28 cellular contexts compared by ENCODE assay signal in the genomic region with DNA sequence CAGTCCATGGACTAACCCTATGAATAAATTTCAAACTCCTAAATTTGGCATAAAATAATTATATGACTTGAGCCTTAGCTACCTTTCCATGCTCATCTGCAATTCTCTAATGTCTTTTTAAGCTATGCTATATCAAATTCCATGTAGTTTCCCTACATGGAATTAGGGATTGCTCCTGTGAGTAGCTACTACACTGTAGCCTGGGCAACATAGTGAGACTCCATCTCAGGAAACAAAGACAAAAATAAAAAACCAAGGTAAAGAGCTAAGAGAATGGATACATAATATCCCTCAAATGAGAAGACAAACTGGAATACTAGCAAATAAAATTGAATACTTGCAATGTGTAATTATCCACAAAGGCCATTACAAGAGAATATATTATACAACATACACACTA.
"Had no signal": no experiment of that assay in that cellular context is flagged by ENCODE, and none has a peak within 500 bp of the region (broad histone marks: within the 10 kb centered on the region; RNA-seq: fewer than 3 reads in every experiment).

No MANE protein-coding gene starts in this region.

- H2AFZ ChIP-seq: neural progenitor cell, parathyroid adenoma had no signal

- H3K27me3 ChIP-seq: gastroesophageal sphincter, heart right ventricle, neural progenitor cell, right atrium auricular region, sigmoid colon, tibial nerve, upper lobe of left lung had no signal

- ATAC-seq: esophagus mucosa; gastroesophageal sphincter; heart right ventricle; left lobe of liver; naive thymus-derived CD4-positive, alpha-beta T cell; stimulated activated memory B cell treated with anti-CD40 and anti-IgM and Interleukin-4, amounts not matched to agents 10 μg/mL and 1 μg/mL and 100 μg/mL, for 72 hours; stimulated activated naive CD8-positive, alpha-beta T cell treated with anti-CD3 and anti-CD28 coated beads, Interleukin-15, Interleukin-2, amounts not matched to agents 100 U/mL and 50 U/mL, for 24 hours had no signal

- H3K9ac ChIP-seq: neural progenitor cell, parathyroid adenoma had no signal

- FAIRE-seq: colon, keratinocyte, urothelium cell line had no signal

- H3K79me2 ChIP-seq: parathyroid adenoma had no signal

- H3K4me2 ChIP-seq: neural progenitor cell had no signal

- DNase-seq: effector CD8-positive, alpha-beta T cell; endodermal cell; foreskin fibroblast; heart right ventricle; hypothalamus; immature natural killer cell; mesendoderm; midbrain; naive thymus-derived CD4-positive, alpha-beta T cell; sigmoid colon; stimulated activated CD4-positive, alpha-beta T cell treated with anti-CD3 and anti-CD28 coated beads, Interleukin-2, amount 100 ng/mL, for 24 hours; stimulated activated CD4-positive, alpha-beta T cell treated with anti-CD3 and anti-CD28 coated beads, Interleukin-4, amount 100 ng/mL, for 24 hours; stimulated activated naive CD8-positive, alpha-beta T cell treated with anti-CD3 and anti-CD28 coated beads, Interleukin-15, Interleukin-2, amounts not matched to agents 100 U/mL and 50 U/mL, for 24 hours; substantia nigra; upper lobe of left lung had no signal

- H3K27ac ChIP-seq: epithelial cell of prostate, gastroesophageal sphincter, heart right ventricle, neural progenitor cell, parathyroid adenoma, right atrium auricular region, sigmoid colon, thoracic aorta, tibial nerve, upper lobe of left lung had no signal

- H3K9me3 ChIP-seq: gastroesophageal sphincter, heart right ventricle, right atrium auricular region, sigmoid colon, thoracic aorta, tibial nerve, upper lobe of left lung had no signal

- H3K4me1 ChIP-seq: gastroesophageal sphincter, heart right ventricle, neural progenitor cell, parathyroid adenoma, right atrium auricular region, sigmoid colon, upper lobe of left lung had no signal

- H3K4me3 ChIP-seq: gastroesophageal sphincter, heart right ventricle, neural progenitor cell, right atrium auricular region, sigmoid colon, thoracic aorta, tibial nerve, upper lobe of left lung had no signal

- H3K36me3 ChIP-seq: gastroesophageal sphincter, heart right ventricle, neural progenitor cell, right atrium auricular region, sigmoid colon, thoracic aorta, tibial nerve, upper lobe of left lung had no signal
